ENCODE assay signal across 1 cellular context in the genomic region with DNA sequence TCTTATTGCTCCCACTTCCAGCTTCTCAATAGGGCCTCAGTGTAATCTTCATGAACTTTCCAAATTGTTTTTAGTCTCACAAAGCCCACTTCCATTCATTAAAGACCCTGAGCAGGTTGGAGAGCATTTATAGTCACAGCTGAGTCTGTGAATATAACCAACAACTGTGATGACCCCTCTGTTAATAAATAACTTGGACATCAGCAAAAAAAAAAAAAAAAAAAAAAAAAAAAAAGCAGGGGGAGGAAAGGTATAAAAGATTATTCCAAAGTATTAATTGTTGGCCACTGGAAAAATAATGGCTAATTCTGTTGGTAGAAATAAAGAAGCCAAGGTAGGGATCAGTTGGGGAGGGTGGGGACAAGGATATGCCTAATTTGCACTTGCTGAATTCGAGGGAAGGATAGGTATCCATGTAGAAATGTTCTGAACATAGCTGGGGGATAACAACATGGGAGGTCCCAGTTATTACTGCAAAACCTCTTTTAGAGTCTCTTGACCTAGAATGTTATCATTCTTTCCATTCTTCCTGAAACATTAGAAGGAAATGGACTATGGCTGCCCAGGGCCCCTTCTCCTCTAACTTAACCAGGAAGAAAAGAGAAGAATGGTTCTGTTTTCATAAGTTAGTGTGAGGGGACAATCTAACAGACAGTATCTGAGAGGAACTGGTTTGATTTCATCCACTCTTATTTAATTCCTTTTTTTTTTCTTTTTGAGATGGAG.
TF ChIP-seq lines count a peak whose summit lies in the region.

No MANE protein-coding gene starts in this region.

TF ChIP-seq in HepG2, 621 proteins besides CTCF, POLR2A, EP300 and RAD21:
- TF ChIP-seq, protein P1, sequence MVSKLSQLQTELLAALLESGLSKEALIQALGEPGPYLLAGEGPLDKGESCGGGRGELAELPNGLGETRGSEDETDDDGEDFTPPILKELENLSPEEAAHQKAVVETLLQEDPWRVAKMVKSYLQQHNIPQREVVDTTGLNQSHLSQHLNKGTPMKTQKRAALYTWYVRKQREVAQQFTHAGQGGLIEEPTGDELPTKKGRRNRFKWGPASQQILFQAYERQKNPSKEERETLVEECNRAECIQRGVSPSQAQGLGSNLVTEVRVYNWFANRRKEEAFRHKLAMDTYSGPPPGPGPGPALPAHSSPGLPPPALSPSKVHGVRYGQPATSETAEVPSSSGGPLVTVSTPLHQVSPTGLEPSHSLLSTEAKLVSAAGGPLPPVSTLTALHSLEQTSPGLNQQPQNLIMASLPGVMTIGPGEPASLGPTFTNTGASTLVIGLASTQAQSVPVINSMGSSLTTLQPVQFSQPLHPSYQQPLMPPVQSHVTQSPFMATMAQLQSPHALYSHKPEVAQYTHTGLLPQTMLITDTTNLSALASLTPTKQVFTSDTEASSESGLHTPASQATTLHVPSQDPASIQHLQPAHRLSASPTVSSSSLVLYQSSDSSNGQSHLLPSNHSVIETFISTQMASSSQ (IDR thresholded peaks at IDR 0.05; ENCODE audit: low read depth), result peak; percentile 57
- TF ChIP-seq, protein P1 (CRISPR knock-in tag; IDR thresholded peaks at IDR 0.05; ENCODE audit: borderline replicate concordance), result no peak
- no peak for TF ChIP-seq ZFYVE20 (CRISPR knock-in tag; IDR thresholded peaks at IDR 0.05; ENCODE audit: borderline replicate concordance, low read depth)
- no peak for TF ChIP-seq ZNF572 (CRISPR knock-in tag; IDR thresholded peaks at IDR 0.05)
